In the genomic region with DNA sequence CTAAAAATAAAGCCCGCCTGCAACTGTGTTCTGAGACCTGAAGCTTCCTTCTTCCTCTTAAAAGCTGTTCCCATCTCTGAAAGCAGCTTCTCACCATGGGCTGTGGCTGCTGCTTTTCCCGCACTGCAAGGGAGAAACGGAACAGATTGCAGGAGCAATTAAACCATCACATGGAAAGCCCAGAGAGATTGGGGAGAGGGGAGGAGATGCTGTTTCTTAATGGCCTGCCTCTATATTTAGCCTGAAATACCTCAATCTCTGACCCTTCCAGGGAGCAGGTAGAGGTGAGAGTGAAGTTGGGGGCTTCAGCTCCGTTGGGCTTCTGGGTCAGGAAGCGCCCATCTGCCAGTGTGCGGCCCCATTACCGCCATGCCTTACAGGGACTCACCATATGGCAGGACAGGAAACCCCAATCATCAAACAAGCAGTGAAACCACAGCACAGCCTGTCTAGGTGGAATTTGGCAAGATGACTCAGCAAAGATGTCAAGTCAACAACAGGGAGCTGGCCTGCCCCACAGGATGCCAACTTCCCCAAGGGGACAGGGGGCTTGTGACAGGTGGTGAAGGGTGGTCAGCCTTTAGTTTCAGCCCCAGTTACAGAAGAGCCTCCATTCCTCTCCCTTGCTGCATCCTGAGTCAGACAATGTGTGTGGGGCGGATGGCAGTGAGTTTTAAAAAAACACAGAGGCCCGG, we compare ENCODE assay signal across 8 cellular contexts.
DNase-seq lines count a peak whose midpoint lies in the region; ATAC-seq and TF ChIP-seq lines count a peak whose summit lies in the region.

No MANE protein-coding gene starts in this region.

- TF ChIP-seq CTCF in DND-41 (IDR thresholded peaks at IDR 0.05; ENCODE audit: borderline replicate concordance, extremely low read depth, low read length, poor library complexity, severe bottlenecking), result no peak
- TF ChIP-seq CTCF in mammary epithelial cell (conservative IDR thresholded peaks at IDR 0.05 in 1 of 2, IDR thresholded peaks at IDR 0.05 in 1 of 2; ENCODE audit: extremely low read depth in 1 of 2, insufficient read depth in 1 of 2, low read depth in 1 of 2, low read length in 2 of 2), result no peak

- H4K20me1 ChIP-seq in DND-41 (ENCODE audit: insufficient read depth, low read length) (no peaks in the 10 kb centered on the region), mammary epithelial cell (ENCODE audit: insufficient read depth, low read length) (no peaks in the 10 kb centered on the region)

- H3K27ac ChIP-seq in DND-41 (ENCODE audit: low read length), result peak overlapping the region; percentile 37; the same call in 1 of the 2 replicates
- H3K27ac ChIP-seq in aorta (ENCODE audit: low read depth in 1 of 2, low read length in 2 of 2), result no peak overlapping the region
- H3K27ac ChIP-seq in mammary epithelial cell (ENCODE audit: insufficient read depth, low read depth, low read length), result no peak overlapping the region

- H3K4me2 ChIP-seq in DND-41 (ENCODE audit: insufficient read depth, low read length) (0 out of 2 replicates have a peak overlapping the region, but pooled peaks have one; percentile 1), mammary epithelial cell (ENCODE audit: insufficient read depth, low read depth, low read length) (no peak overlapping the region)

- H3K27ac Mint-ChIP-seq in activated naive CD4-positive, alpha-beta T cell treated with anti-CD3 and anti-CD28 coated beads, Interleukin-2, amount 50 U/mL, for 72 hours, result peak overlapping the region in 1 of 2 donors; percentile 11

- CTCF ChIA-PET in mammary epithelial cell (lab: Charles Lee; ENCODE audit: low non-redundant PET), result no interaction called here

- H2AFZ ChIP-seq in DND-41 (ENCODE audit: low read depth, low read length), result no peak overlapping the region
- H2AFZ ChIP-seq in mammary epithelial cell (ENCODE audit: low read depth, low read length), result no peak overlapping the region

- H3K4me3 ChIP-seq in DND-41 (ENCODE audit: low read depth in 1 of 2, low read length in 2 of 2), result no peak overlapping the region
- no peak overlapping the region for H3K4me3 ChIP-seq in aorta (ENCODE audit: low read length in 2 of 2)
- no peak overlapping the region for H3K4me3 ChIP-seq in mammary epithelial cell (replicated peaks in 1 of 3; ENCODE audit: insufficient read depth in 1 of 3, low read depth in 2 of 3, low read length in 3 of 3)
- no peak overlapping the region for H3K4me3 ChIP-seq in HAP-1

- no peaks in the 10 kb centered on the region for H3K9me3 Mint-ChIP-seq in activated naive CD4-positive, alpha-beta T cell treated with anti-CD3 and anti-CD28 coated beads, Interleukin-2, amount 50 U/mL, for 72 hours

- dilution Hi-C loops in mammary epithelial cell (cut with HindIII; ENCODE audit: low sequenced_read_pairs), result loop anchor here (5.0 kb wide), 1 partner anchor 36 kb away; no protein-coding TSS in a partner anchor

- no peaks in the 10 kb centered on the region for H3K36me3 Mint-ChIP-seq in activated naive CD4-positive, alpha-beta T cell treated with anti-CD3 and anti-CD28 coated beads, Interleukin-2, amount 50 U/mL, for 72 hours

- peaks cover 3% of the 10 kb centered on the region for H3K27me3 ChIP-seq in DND-41 (ENCODE audit: insufficient read depth, low read length, poor library complexity)
- H3K27me3 ChIP-seq in aorta (ENCODE audit: control insufficient read depth in 1 of 2, insufficient read depth in 2 of 2, low read length in 1 of 2), result no peaks in the 10 kb centered on the region
- H3K27me3 ChIP-seq in mammary epithelial cell (ENCODE audit: insufficient read depth, low read length), result no peaks in the 10 kb centered on the region
- H3K27me3 ChIP-seq in HAP-1 (ENCODE audit: low read depth), result no peaks in the 10 kb centered on the region

- H3K36me3 ChIP-seq in DND-41 (ENCODE audit: insufficient read depth, low read length), result no peaks in the 10 kb centered on the region
- H3K36me3 ChIP-seq in aorta (ENCODE audit: control insufficient read depth in 1 of 2, insufficient read depth in 2 of 2, low read length in 1 of 2), result no peaks in the 10 kb centered on the region
- H3K36me3 ChIP-seq in mammary epithelial cell (ENCODE audit: insufficient read depth, low read length), result no peaks in the 10 kb centered on the region
- H3K36me3 ChIP-seq in HAP-1 (replicated peaks), result no peaks in the 10 kb centered on the region

- WGBS in aorta, 2 donors, result 22 to 28% methylated on average over 9 of the region's 9 CpGs
- WGBS in mammary epithelial cell (ENCODE audit: low coverage, missing lambda C conversion rate), result 69% methylated on average over 9 of the region's 9 CpGs

- BruUV-seq in mammary epithelial cell (replicated peaks; lab: Mats Ljungman, UMichigan), result no TSS peak

- ATAC-seq in DND-41 (ENCODE audit: insufficient read depth, low read depth) (peak; percentile 92), GM19397 (IDR thresholded peaks at IDR 0.05; ENCODE audit: unreplicated experiment) (peak; percentile 65), HG03521 (IDR thresholded peaks at IDR 0.05; ENCODE audit: unreplicated experiment) (peak; percentile 38), aorta (ENCODE audit: low FRiP score) (no peak)
- ATAC-seq in activated naive CD4-positive, alpha-beta T cell treated with anti-CD3 and anti-CD28 coated beads, Interleukin-2, amount 50 U/mL, for 72 hours, result peak; percentile 75 to 79

- H3K9ac ChIP-seq in DND-41 (ENCODE audit: low read depth, low read length) (no peak overlapping the region), mammary epithelial cell (ENCODE audit: insufficient read depth, low read length) (no peak overlapping the region)

- H3K9me3 ChIP-seq in DND-41 (ENCODE audit: insufficient read depth, low read length, severe bottlenecking) (no peaks in the 10 kb centered on the region), aorta (ENCODE audit: control insufficient read depth, low read length) (no peaks in the 10 kb centered on the region), mammary epithelial cell (replicated peaks; ENCODE audit: insufficient read depth, low read length) (peaks cover 24% of the 10 kb centered on the region), HAP-1 (no peaks in the 10 kb centered on the region)

- in situ Hi-C loops in mammary epithelial cell (cut with MboI; ENCODE audit: low sequenced_read_pairs in 2 of 2), result no loop called here
- in situ Hi-C loops in HAP-1 (cut with MboI; ENCODE audit: low sequenced_read_pairs), result no loop called here

- H3K79me2 ChIP-seq in DND-41 (ENCODE audit: insufficient read depth, low read length) (no peaks in the 10 kb centered on the region), mammary epithelial cell (ENCODE audit: insufficient read depth, low read length) (no peaks in the 10 kb centered on the region)

- H3K4me1 ChIP-seq in DND-41 (ENCODE audit: insufficient read depth, low read length) (peaks cover 25% of the 10 kb centered on the region), aorta (ENCODE audit: control insufficient read depth in 1 of 2, insufficient read depth in 2 of 2, low read length in 2 of 2) (no peaks in the 10 kb centered on the region), mammary epithelial cell (ENCODE audit: insufficient read depth, low read length) (no peaks in the 10 kb centered on the region), HAP-1 (no peaks in the 10 kb centered on the region)

- DNase-seq in DND-41 (peak; percentile 78), aorta (no peak), ureter (ENCODE audit: low spot score) (no peak), mammary epithelial cell (no peak), HAP-1 (ENCODE audit: low spot score in 2 of 2) (no peak)
- peak in 1 of 2 donors; percentile 18 for DNase-seq in activated naive CD4-positive, alpha-beta T cell treated with anti-CD3 and anti-CD28 coated beads, Interleukin-2, amount 50 U/mL, for 72 hours (ENCODE audit: low spot score in 2 of 2)

- intact Hi-C loops in aorta (cut with DNase I), result no loop called here
- intact Hi-C loops in mammary epithelial cell (cut with micrococcal nuclease), result no loop called here
